In genomic region chr22:20904008-20904979, GRCh38 we compare ENCODE assay signal across 1 cellular context.
TF ChIP-seq lines count a peak whose summit lies in the region.

No MANE protein-coding gene starts in this region.

TF ChIP-seq in K562, 482 proteins besides CTCF, POLR2A, EP300 and RAD21 (continued from another document and continues in another):
- TF ChIP-seq BRCA1 (IDR thresholded peaks at IDR 0.05): no peak
- no peak for TF ChIP-seq BRCA1 (CRISPR knock-in tag; IDR thresholded peaks at IDR 0.05)
- peak; percentile 43; the same call in 1 of the 2 replicates for TF ChIP-seq MTA3 (IDR thresholded peaks at IDR 0.05; ENCODE audit: borderline replicate concordance)
- no peak for TF ChIP-seq RBM25 (IDR thresholded peaks at IDR 0.05; ENCODE audit: low read depth, low read length, severe bottlenecking)
- peak; percentile 61; the same call in 1 of the 2 replicates for TF ChIP-seq SMARCC2 (IDR thresholded peaks at IDR 0.05; ENCODE audit: low read depth)
- TF ChIP-seq PTBP1 (IDR thresholded peaks at IDR 0.05; ENCODE audit: low read depth, low read length): 0 out of 2 replicates have a peak, but pooled peaks have one; percentile 32
- TF ChIP-seq TAL1 (IDR thresholded peaks at IDR 0.05): no peak; the same call in 1 of the 2 replicates
- no peak for TF ChIP-seq ZNF143 (CRISPR knock-in tag; IDR thresholded peaks at IDR 0.05)
- no peak for TF ChIP-seq ZNF347 (CRISPR knock-in tag; IDR thresholded peaks at IDR 0.05; ENCODE audit: low read depth)
- TF ChIP-seq NFE2L1 (tag; IDR thresholded peaks at IDR 0.05; ENCODE audit: borderline replicate concordance, low read depth): no peak
- no peak for TF ChIP-seq ZHX1 (conservative IDR thresholded peaks at IDR 0.05; ENCODE audit: low read length)
- TF ChIP-seq HDAC3 (IDR thresholded peaks at IDR 0.05; ENCODE audit: borderline replicate concordance, partially characterized antibody): no peak
- no peak for TF ChIP-seq ZNF830 (CRISPR knock-in tag; IDR thresholded peaks at IDR 0.05)
- no peak for TF ChIP-seq MYNN (IDR thresholded peaks at IDR 0.05)
- TF ChIP-seq MYNN (CRISPR knock-in tag; IDR thresholded peaks at IDR 0.05): no peak
- no peak for TF ChIP-seq FOXP4 (CRISPR knock-in tag; IDR thresholded peaks at IDR 0.05; ENCODE audit: borderline replicate concordance)
- TF ChIP-seq PATZ1 (CRISPR knock-in tag; IDR thresholded peaks at IDR 0.05; ENCODE audit: borderline replicate concordance): no peak
- no peak for TF ChIP-seq WHSC1 (IDR thresholded peaks at IDR 0.05; ENCODE audit: low read length)
- TF ChIP-seq ZNF24 (IDR thresholded peaks at IDR 0.05): no peak
- TF ChIP-seq FOXM1 (IDR thresholded peaks at IDR 0.05; ENCODE audit: low read depth): no peak
- TF ChIP-seq FOXM1 (CRISPR knock-in tag; IDR thresholded peaks at IDR 0.05; ENCODE audit: low read depth): no peak
- TF ChIP-seq ZNF277 (CRISPR knock-in tag; IDR thresholded peaks at IDR 0.05; ENCODE audit: borderline replicate concordance): no peak
- peak; percentile 91 for TF ChIP-seq ATF7 (IDR thresholded peaks at IDR 0.05)
- TF ChIP-seq EGR1 (conservative IDR thresholded peaks at IDR 0.05): no peak
- no peak for TF ChIP-seq ZC3H8 (IDR thresholded peaks at IDR 0.05)
- TF ChIP-seq LCOR (CRISPR knock-in tag; IDR thresholded peaks at IDR 0.05): no peak
- TF ChIP-seq RBM17 (IDR thresholded peaks at IDR 0.05; ENCODE audit: borderline replicate concordance, low read depth, low read length): no peak
- TF ChIP-seq KDM4B (IDR thresholded peaks at IDR 0.05; ENCODE audit: borderline replicate concordance in 2 of 2, low read depth in 1 of 2): no peak
- TF ChIP-seq ZKSCAN3 (CRISPR knock-in tag; IDR thresholded peaks at IDR 0.05): no peak
- peak; percentile 99 for TF ChIP-seq ATF3 (IDR thresholded peaks at IDR 0.05)
- TF ChIP-seq ATF3 (CRISPR knock-in tag; conservative IDR thresholded peaks at IDR 0.05): peak; percentile 74; the same call in 1 of the 2 replicates
- peak; percentile 42 to 50; a peak in 1 of 4 replicates for TF ChIP-seq FOXK2 (conservative IDR thresholded peaks at IDR 0.05 in 1 of 2, IDR thresholded peaks at IDR 0.05 in 1 of 2; ENCODE audit: low read depth in 2 of 2)
- TF ChIP-seq ETS1 (conservative IDR thresholded peaks at IDR 0.05; ENCODE audit: control insufficient read depth, low read depth, low read length): no peak
- TF ChIP-seq SREBF1 (IDR thresholded peaks at IDR 0.05; ENCODE audit: borderline replicate concordance, low read depth, low read length): no peak
- no peak for TF ChIP-seq ZNF232 (CRISPR knock-in tag; IDR thresholded peaks at IDR 0.05)
- no peak for TF ChIP-seq HNRNPK (IDR thresholded peaks at IDR 0.05; ENCODE audit: low read depth, low read length, poor library complexity, severe bottlenecking)
- TF ChIP-seq HDAC8 (tag; IDR thresholded peaks at IDR 0.05): no peak
- TF ChIP-seq JUNB (CRISPR knock-in tag; conservative IDR thresholded peaks at IDR 0.05): no peak
- no peak for TF ChIP-seq TFE3 (CRISPR knock-in tag; IDR thresholded peaks at IDR 0.05)
- TF ChIP-seq NONO (IDR thresholded peaks at IDR 0.05; ENCODE audit: low read depth in 2 of 2, low read length in 1 of 2): no peak
- no peak; a peak in 1 of 4 replicates for TF ChIP-seq FOXA3 (CRISPR knock-in tag; conservative IDR thresholded peaks at IDR 0.05 in 1 of 2, IDR thresholded peaks at IDR 0.05 in 1 of 2)
- TF ChIP-seq PCBP1 (IDR thresholded peaks at IDR 0.05; ENCODE audit: low read depth, low read length, poor library complexity, severe bottlenecking): no peak
- TF ChIP-seq MECOM (CRISPR knock-in tag; IDR thresholded peaks at IDR 0.05): no peak
- no peak for TF ChIP-seq ZBTB5 (IDR thresholded peaks at IDR 0.05)
- no peak for TF ChIP-seq MYC (IDR thresholded peaks at IDR 0.05; ENCODE audit: low read depth, low read length)
- TF ChIP-seq MYC (CRISPR knock-in tag; IDR thresholded peaks at IDR 0.05; ENCODE audit: borderline replicate concordance, low read depth): no peak
- no peak for TF ChIP-seq CREB3L1 (IDR thresholded peaks at IDR 0.05; ENCODE audit: borderline replicate concordance, low read depth)
- TF ChIP-seq RB1 (IDR thresholded peaks at IDR 0.05; ENCODE audit: low read depth): no peak
- no peak for TF ChIP-seq MLX (CRISPR knock-in tag; conservative IDR thresholded peaks at IDR 0.05)
- TF ChIP-seq CREBBP (IDR thresholded peaks at IDR 0.05; ENCODE audit: low read depth, low read length): no peak
- TF ChIP-seq OTX1 (CRISPR knock-in tag; IDR thresholded peaks at IDR 0.05): no peak
- TF ChIP-seq MBD1 (CRISPR knock-in tag; IDR thresholded peaks at IDR 0.05): no peak
